Comparison of ENCODE assay signal across 13 cellular contexts in genomic region chr9:122897969-122898368, GRCh38. TPM values are rescaled to one million over a fixed set of nuclear protein-coding genes. Genes with fewer than 3 reads are reported as not detected.
DNase-seq lines count a peak whose midpoint lies in the region; ATAC-seq and TF ChIP-seq lines count a peak whose summit lies in the region.
"Had no signal": no experiment of that assay in that cellular context is flagged by ENCODE, and none has a peak within 500 bp of the region (broad histone marks: within the 10 kb centered on the region; RNA-seq: fewer than 3 reads in every experiment).

No MANE protein-coding gene starts in this region.

- H3K27ac ChIP-seq in CD8-positive, alpha-beta T cell (ENCODE audit: low read depth, low read length) = no peak overlapping the region
- H3K27ac ChIP-seq in naive thymus-derived CD4-positive, alpha-beta T cell (ENCODE audit: low read depth, low read length) = no peak overlapping the region
- H3K27ac ChIP-seq in dorsolateral prefrontal cortex (no peak overlapping the region), testis (no peak overlapping the region)
- H3K27ac ChIP-seq: right lobe of liver had no signal

- H3K27me3 ChIP-seq in CD8-positive, alpha-beta T cell (ENCODE audit: insufficient read depth, low read length) = no peaks in the 10 kb centered on the region
- no peaks in the 10 kb centered on the region for H3K27me3 ChIP-seq in naive thymus-derived CD4-positive, alpha-beta T cell (ENCODE audit: control insufficient read depth in 2 of 2, insufficient read depth in 2 of 2, low read length in 2 of 2)
- H3K27me3 ChIP-seq in dorsolateral prefrontal cortex = no peaks in the 10 kb centered on the region
- H3K27me3 ChIP-seq in testis = no peaks in the 10 kb centered on the region
- H3K27me3 ChIP-seq: right lobe of liver had no signal

- H3K9me3 ChIP-seq in CD8-positive, alpha-beta T cell (ENCODE audit: low read length) = no peaks in the 10 kb centered on the region
- H3K9me3 ChIP-seq in naive thymus-derived CD4-positive, alpha-beta T cell (ENCODE audit: control insufficient read depth in 2 of 3, low read length in 3 of 3) = no peaks in the 10 kb centered on the region
- H3K9me3 ChIP-seq in testis = no peaks in the 10 kb centered on the region
- H3K9me3 ChIP-seq: right lobe of liver had no signal

- H3K27me3 Mint-ChIP-seq in CD8-positive, alpha-beta T cell (ENCODE audit: low read depth) = no peaks in the 10 kb centered on the region
- no peaks in the 10 kb centered on the region for H3K27me3 Mint-ChIP-seq in HFFc6 (ENCODE audit: insufficient read depth)
- no peaks in the 10 kb centered on the region for H3K27me3 Mint-ChIP-seq in activated naive CD8-positive, alpha-beta T cell treated with anti-CD3 and anti-CD28 coated beads for 36 hours
- H3K27me3 Mint-ChIP-seq in naive thymus-derived CD4-positive, alpha-beta T cell = no peaks in the 10 kb centered on the region
- H3K27me3 Mint-ChIP-seq: T-cell had no signal

- peaks cover 47% of the 10 kb centered on the region for H3K4me1 ChIP-seq in CD8-positive, alpha-beta T cell (ENCODE audit: insufficient read depth, low read length)
- peaks cover 27 to 59% of the 10 kb centered on the region in 2 donors for H3K4me1 ChIP-seq in naive thymus-derived CD4-positive, alpha-beta T cell (ENCODE audit: control insufficient read depth in 2 of 2, insufficient read depth in 2 of 2, low read length in 2 of 2)
- H3K4me1 ChIP-seq in testis = peaks cover 4% of the 10 kb centered on the region
- H3K4me1 ChIP-seq: right lobe of liver had no signal

- DNase-seq in CD8-positive, alpha-beta T cell = no peak
- DNase-seq in HFFc6 = no peak
- no peak for DNase-seq in activated naive CD8-positive, alpha-beta T cell treated with anti-CD3 and anti-CD28 coated beads for 36 hours
- no peak for DNase-seq in naive thymus-derived CD4-positive, alpha-beta T cell
- no peak for DNase-seq in dorsolateral prefrontal cortex
- no peak for DNase-seq in testis
- no peak for DNase-seq in GM19240 (ENCODE audit: insufficient read length, low spot score)
- DNase-seq: glutamatergic neuron, NCI-H1092, NCI-H345, right lobe of liver, T-cell had no signal

- no peak for TF ChIP-seq CTCF in CD8-positive, alpha-beta T cell (IDR thresholded peaks at IDR 0.05)
- TF ChIP-seq CTCF in HFFc6 (IDR thresholded peaks at IDR 0.05) = no peak
- no peak for TF ChIP-seq CTCF in dorsolateral prefrontal cortex (IDR thresholded peaks at IDR 0.05 in 54 of 56, conservative IDR thresholded peaks at IDR 0.05 in 2 of 56; ENCODE audit: low read depth in 1 of 56, partially characterized antibody in 56 of 56)
- no peak for TF ChIP-seq CTCF in testis (IDR thresholded peaks at IDR 0.05)

- no peak overlapping the region for H3K4me3 ChIP-seq in CD8-positive, alpha-beta T cell (ENCODE audit: low read depth, low read length)
- no peak overlapping the region for H3K4me3 ChIP-seq in naive thymus-derived CD4-positive, alpha-beta T cell (ENCODE audit: low read length)
- H3K4me3 ChIP-seq in dorsolateral prefrontal cortex (no peak overlapping the region), testis (no peak overlapping the region)
- H3K4me3 ChIP-seq: right lobe of liver had no signal

- intact Hi-C loops in CD8-positive, alpha-beta T cell (cut with DNase I, micrococcal nuclease) = no loop called here
- intact Hi-C loops in naive thymus-derived CD4-positive, alpha-beta T cell (cut with micrococcal nuclease) = loop anchor here in 1 of 2 donors (1.0 kb wide), 1 partner anchor 7 kb away; the partner anchor contains the start of gene RC3H2
- intact Hi-C loops in dorsolateral prefrontal cortex (cut with DNase I) (no loop called here), testis (cut with DNase I; ENCODE audit: low total_unique reads) (no loop called here)

- no peak for TF ChIP-seq POLR2A in testis (IDR thresholded peaks at IDR 0.05)

- H3K9me3 Mint-ChIP-seq in CD8-positive, alpha-beta T cell = no peaks in the 10 kb centered on the region
- H3K9me3 Mint-ChIP-seq in HFFc6 = no peaks in the 10 kb centered on the region
- H3K9me3 Mint-ChIP-seq in activated naive CD8-positive, alpha-beta T cell treated with anti-CD3 and anti-CD28 coated beads for 36 hours = no peaks in the 10 kb centered on the region
- H3K9me3 Mint-ChIP-seq in naive thymus-derived CD4-positive, alpha-beta T cell = no peaks in the 10 kb centered on the region
- H3K9me3 Mint-ChIP-seq: T-cell had no signal

- peaks cover 11% of the 10 kb centered on the region for H3K36me3 ChIP-seq in CD8-positive, alpha-beta T cell (ENCODE audit: insufficient read depth, low read length)
- peaks cover 3 to 18% (median 5%) of the 10 kb centered on the region in 3 experiments for H3K36me3 ChIP-seq in naive thymus-derived CD4-positive, alpha-beta T cell (ENCODE audit: control insufficient read depth in 2 of 3, insufficient read depth in 3 of 3, low read length in 3 of 3)
- no peaks in the 10 kb centered on the region for H3K36me3 ChIP-seq in testis (ENCODE audit: low read depth, missing control alignments)

- CTCF ChIA-PET in CD8-positive, alpha-beta T cell (lab: Charles Lee) = interaction anchor here (0.6 kb wide), 1 partner anchor 1751 kb away, joined by 3 read pairs; no protein-coding TSS in a partner anchor
- CTCF ChIA-PET in naive thymus-derived CD4-positive, alpha-beta T cell (lab: Charles Lee) = no interaction called here

- POLR2A ChIA-PET in CD8-positive, alpha-beta T cell (lab: Charles Lee) = interaction anchor here (1.2 kb wide), 1 partner anchor 34 kb away, joined by 4 read pairs; no protein-coding TSS in a partner anchor
- POLR2A ChIA-PET in naive thymus-derived CD4-positive, alpha-beta T cell (lab: Charles Lee) = interaction anchor here (0.6 to 0.8 kb wide), 4 partner anchors 15 to 209 kb away, joined by 3 to 4 read pairs (median 3); partner anchors contain the start of gene PDCL

- peaks cover 46% of the 10 kb centered on the region for H3K36me3 Mint-ChIP-seq in CD8-positive, alpha-beta T cell
- no peaks in the 10 kb centered on the region for H3K36me3 Mint-ChIP-seq in HFFc6 (ENCODE audit: low read depth)
- H3K36me3 Mint-ChIP-seq in activated naive CD8-positive, alpha-beta T cell treated with anti-CD3 and anti-CD28 coated beads for 36 hours = peaks cover 5% of the 10 kb centered on the region
- peaks cover 0 to 20% (median 15%) of the 10 kb centered on the region in 5 donors for H3K36me3 Mint-ChIP-seq in naive thymus-derived CD4-positive, alpha-beta T cell

- peak overlapping the region; percentile 40 for H3K4me3 Mint-ChIP-seq in CD8-positive, alpha-beta T cell
- H3K4me3 Mint-ChIP-seq in HFFc6 = no peak overlapping the region
- no peak overlapping the region for H3K4me3 Mint-ChIP-seq in activated naive CD8-positive, alpha-beta T cell treated with anti-CD3 and anti-CD28 coated beads for 36 hours
- peak overlapping the region in 5 of 10 donors; percentile 0 to 59 (median 4) for H3K4me3 Mint-ChIP-seq in naive thymus-derived CD4-positive, alpha-beta T cell

- 90 to 100% methylated on average over 1 of the region's 1 CpG for WGBS in testis, 2 donors

- no peak for ATAC-seq in CD8-positive, alpha-beta T cell
- ATAC-seq in naive thymus-derived CD4-positive, alpha-beta T cell = no peak
- ATAC-seq: HepG2, right lobe of liver, T-cell had no signal

- H3K4me1 Mint-ChIP-seq in CD8-positive, alpha-beta T cell (ENCODE audit: low read depth) = peaks cover 45% of the 10 kb centered on the region
- peaks cover 28% of the 10 kb centered on the region for H3K4me1 Mint-ChIP-seq in HFFc6 (ENCODE audit: low read depth)
- H3K4me1 Mint-ChIP-seq in activated naive CD8-positive, alpha-beta T cell treated with anti-CD3 and anti-CD28 coated beads for 36 hours = peaks cover 28% of the 10 kb centered on the region
- H3K4me1 Mint-ChIP-seq in naive thymus-derived CD4-positive, alpha-beta T cell = peaks cover 17 to 67% (median 46%) of the 10 kb centered on the region in 7 donors

- H3K27ac Mint-ChIP-seq in CD8-positive, alpha-beta T cell = peak overlapping the region; percentile 22
- H3K27ac Mint-ChIP-seq in HFFc6 = peak overlapping the region; percentile 14
- peak overlapping the region; percentile 2 for H3K27ac Mint-ChIP-seq in activated naive CD8-positive, alpha-beta T cell treated with anti-CD3 and anti-CD28 coated beads for 36 hours
- H3K27ac Mint-ChIP-seq in naive thymus-derived CD4-positive, alpha-beta T cell = peak overlapping the region in 7 of 9 donors; percentile 7 to 72 (median 50)

RNA-seq across cellular contexts. Expression of gene RC3H2, which starts 7.2 kb away (rescaled TPM):
- total RNA-seq in CD8-positive, alpha-beta T cell = 10 to 100 TPM; 77.6 to 79.5 TPM
- total RNA-seq in HFFc6 (2021; fragmentation: NEBNext Ultra II Directional; extraction: Animal tissue kit (Norgen Biotek cat#: 25700)) = 10 to 100 TPM; 38.8 to 46.1 (median 41.5) TPM
- total RNA-seq in activated naive CD8-positive, alpha-beta T cell treated with anti-CD3 and anti-CD28 coated beads for 36 hours = 10 to 100 TPM; 26.4 to 28.0 TPM
- total RNA-seq in naive thymus-derived CD4-positive, alpha-beta T cell = 10 to 100 TPM; 52.3 to 66.4 (median 57.0) TPM
- 10 to 100 TPM; 18.7 to 25.3 TPM for polyA plus RNA-seq in naive thymus-derived CD4-positive, alpha-beta T cell
- total RNA-seq in dorsolateral prefrontal cortex = 10 to 100 TPM; 46.8 to 94.9 (median 69.0) TPM
- 10 to 100 TPM; 70.6 to 78.6 TPM for total RNA-seq in testis
- polyA plus RNA-seq in testis (ENCODE audit: insufficient read depth, low read depth, low replicate concordance) = 26.1 TPM

RNA-seq across cellular contexts. Expression of gene ZBTB6, which starts 15.2 kb away (rescaled TPM):
- 1 to 10 TPM; 3.6 to 3.7 TPM for total RNA-seq in CD8-positive, alpha-beta T cell
- total RNA-seq in HFFc6 (2021; fragmentation: NEBNext Ultra II Directional; extraction: Animal tissue kit (Norgen Biotek cat#: 25700)) = 1 to 10 TPM; 7.4 to 8.5 (median 8.2) TPM
- total RNA-seq in activated naive CD8-positive, alpha-beta T cell treated with anti-CD3 and anti-CD28 coated beads for 36 hours = 10 to 100 TPM in 1 of 2 experiments, 1 to 10 TPM in 1; 9.6 to 10.5 TPM
- 10 to 100 TPM in 3 of 5 experiments, 1 to 10 TPM in 2; 3.7 to 17.8 (median 14.4) TPM for total RNA-seq in naive thymus-derived CD4-positive, alpha-beta T cell
- polyA plus RNA-seq in naive thymus-derived CD4-positive, alpha-beta T cell = 1 to 10 TPM; 2.0 to 2.8 TPM
- total RNA-seq in dorsolateral prefrontal cortex = 10 to 100 TPM in 50 of 120 experiments, 1 to 10 TPM in 70; 6.5 to 13.7 (median 9.7) TPM
- total RNA-seq in testis = 1 to 10 TPM; 9.1 to 9.2 TPM
- polyA plus RNA-seq in testis (ENCODE audit: insufficient read depth, low read depth, low replicate concordance) = 7.2 TPM

RNA-seq across cellular contexts. Expression of gene ZBTB26, which starts 33.3 kb away (rescaled TPM):
- 1 to 10 TPM; 4.9 to 5.9 TPM for total RNA-seq in CD8-positive, alpha-beta T cell
- 1 to 10 TPM; 4.1 to 5.6 (median 4.6) TPM for total RNA-seq in HFFc6 (2021; fragmentation: NEBNext Ultra II Directional; extraction: Animal tissue kit (Norgen Biotek cat#: 25700))
- 1 to 10 TPM; 5.2 to 5.8 TPM for total RNA-seq in activated naive CD8-positive, alpha-beta T cell treated with anti-CD3 and anti-CD28 coated beads for 36 hours
- total RNA-seq in naive thymus-derived CD4-positive, alpha-beta T cell = 10 to 100 TPM in 2 of 5 experiments, 1 to 10 TPM in 3; 4.6 to 11.0 (median 8.6) TPM
- polyA plus RNA-seq in naive thymus-derived CD4-positive, alpha-beta T cell = 1 to 10 TPM; 1.1 to 1.2 TPM
- total RNA-seq in dorsolateral prefrontal cortex (10 to 100 TPM in 49 of 120 experiments, 1 to 10 TPM in 71; 6.7 to 15.0 (median 9.6) TPM), testis (10 to 100 TPM; 16.8 to 23.1 TPM)
- 17.3 TPM for polyA plus RNA-seq in testis (ENCODE audit: insufficient read depth, low read depth, low replicate concordance)

RNA-seq across cellular contexts. Expression of gene RABGAP1, which starts 42.9 kb away (rescaled TPM):
- total RNA-seq in CD8-positive, alpha-beta T cell = 10 to 100 TPM; 20.2 to 21.0 TPM
- 10 to 100 TPM; 29.0 to 39.3 (median 33.9) TPM for total RNA-seq in HFFc6 (2021; fragmentation: NEBNext Ultra II Directional; extraction: Animal tissue kit (Norgen Biotek cat#: 25700))
- total RNA-seq in activated naive CD8-positive, alpha-beta T cell treated with anti-CD3 and anti-CD28 coated beads for 36 hours = 10 to 100 TPM; 19.4 to 20.6 TPM
- 10 to 100 TPM; 33.8 to 45.7 (median 45.0) TPM for total RNA-seq in naive thymus-derived CD4-positive, alpha-beta T cell
- polyA plus RNA-seq in naive thymus-derived CD4-positive, alpha-beta T cell = 10 to 100 TPM; 25.5 to 28.5 TPM
- total RNA-seq in dorsolateral prefrontal cortex = 100 to 1,000 TPM; 110 to 188 (median 152) TPM
- 100 to 1,000 TPM in 1 of 2 donors, 10 to 100 TPM in 1; 94.0 to 113 TPM for total RNA-seq in testis
- 53.0 TPM for polyA plus RNA-seq in testis (ENCODE audit: insufficient read depth, low read depth, low replicate concordance)
